Comparison of ENCODE assay signal across 8 cellular contexts in the genomic region with DNA sequence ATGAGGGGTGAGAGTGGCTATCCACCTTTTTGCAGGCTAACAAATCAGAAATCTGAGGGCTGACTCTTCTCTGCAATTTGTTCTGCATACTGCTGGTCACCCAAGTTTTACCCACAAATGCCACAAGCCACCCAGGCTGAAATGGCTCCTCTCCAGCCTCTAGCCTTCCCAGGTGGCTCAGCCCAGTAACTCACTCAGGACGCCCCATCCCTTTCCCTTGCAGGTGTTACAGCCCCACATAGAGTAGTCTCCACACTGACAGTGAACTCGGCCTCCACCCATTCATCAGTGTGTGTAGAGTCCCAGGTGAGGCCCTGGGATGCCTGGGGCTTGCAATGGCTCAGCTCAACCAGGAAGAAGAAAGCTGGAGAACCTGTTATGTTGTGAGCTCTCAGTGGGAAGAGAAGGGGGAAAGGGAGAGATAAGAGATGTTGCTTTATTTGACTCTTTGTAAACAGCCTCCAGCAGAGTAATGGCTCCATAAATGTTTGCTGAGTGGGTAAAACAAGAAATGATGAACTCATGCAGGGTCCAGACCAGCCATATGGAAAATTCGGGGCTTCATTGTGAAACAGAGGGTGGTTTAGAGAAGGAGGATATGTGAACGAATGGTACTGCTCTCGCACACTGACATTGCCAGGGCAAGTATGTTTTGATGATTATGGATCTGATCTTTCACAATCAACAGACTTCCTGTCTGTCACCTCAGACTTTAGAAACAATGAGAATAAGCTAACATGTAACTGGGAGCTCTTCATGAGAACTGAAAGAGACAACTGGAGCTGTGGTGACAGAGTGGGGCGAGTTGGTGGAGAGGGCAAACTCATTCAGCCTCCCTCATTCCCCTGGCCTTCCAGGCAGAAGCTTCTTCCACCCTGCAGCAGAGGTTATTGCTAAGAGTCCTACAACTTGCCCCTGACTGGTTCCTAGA.
DNase-seq lines count a peak whose midpoint lies in the region; ATAC-seq, FAIRE-seq and TF ChIP-seq lines count a peak whose summit lies in the region.
"Had no signal": no experiment of that assay in that cellular context is flagged by ENCODE, and none has a peak within 500 bp of the region (broad histone marks: within the 10 kb centered on the region; RNA-seq: fewer than 3 reads in every experiment).

No MANE protein-coding gene starts in this region.

- H3K9me3 ChIP-seq in gastroesophageal sphincter (no peaks in the 10 kb centered on the region), suprapubic skin (no peaks in the 10 kb centered on the region)

- TF ChIP-seq POLR2A in gastroesophageal sphincter (IDR thresholded peaks at IDR 0.05) (no peak), suprapubic skin (IDR thresholded peaks at IDR 0.05) (no peak)

- peak overlapping the region; percentile 26 for H3K4me3 Mint-ChIP-seq in natural killer cell treated with Interleukin-12 subunit alpha and Interleukin-12 subunit beta and Interleukin-15 and Interleukin-18, amount 100 ng/mL, for 72 hours
- H3K4me3 Mint-ChIP-seq: memory B cell had no signal

- peaks cover 2% of the 10 kb centered on the region for H3K9me3 Mint-ChIP-seq in natural killer cell treated with Interleukin-12 subunit alpha and Interleukin-12 subunit beta and Interleukin-15 and Interleukin-18, amount 100 ng/mL, for 72 hours

- peak overlapping the region in 1 of 2 donors; percentile 41 for H3K27ac Mint-ChIP-seq in natural killer cell treated with Interleukin-12 subunit alpha and Interleukin-12 subunit beta and Interleukin-15 and Interleukin-18, amount 100 ng/mL, for 72 hours
- H3K27ac Mint-ChIP-seq: memory B cell had no signal

- TF ChIP-seq EP300 in gastroesophageal sphincter (IDR thresholded peaks at IDR 0.05) (no peak), suprapubic skin (IDR thresholded peaks at IDR 0.05) (no peak)

- WGBS in gastroesophageal sphincter (ENCODE audit: low coverage in 1 of 2), 2 donors: 73 to 92% methylated on average over 3 to 4 of the region's 6 CpGs
- WGBS in suprapubic skin: 77% methylated on average over 6 of the region's 6 CpGs

- H3K27me3 ChIP-seq in gastroesophageal sphincter (no peaks in the 10 kb centered on the region), suprapubic skin (no peaks in the 10 kb centered on the region)

- no peak for FAIRE-seq in frontal cortex (lab: Jason Lieb, UNC)

- H3K27me3 Mint-ChIP-seq in natural killer cell treated with Interleukin-12 subunit alpha and Interleukin-12 subunit beta and Interleukin-15 and Interleukin-18, amount 100 ng/mL, for 72 hours: no peaks in the 10 kb centered on the region

- H3K4me1 ChIP-seq in gastroesophageal sphincter (peaks cover 0 to 21% (median 2%) of the 10 kb centered on the region in 3 donors), suprapubic skin (peaks cover 17% of the 10 kb centered on the region)

- TF ChIP-seq CTCF in gastroesophageal sphincter (IDR thresholded peaks at IDR 0.05) (no peak), suprapubic skin (IDR thresholded peaks at IDR 0.05) (no peak)

- H3K27ac ChIP-seq in gastroesophageal sphincter (peak overlapping the region in 1 of 4 donors; percentile 61), suprapubic skin (no peak overlapping the region)

- peaks cover 20 to 25% of the 10 kb centered on the region in 2 donors for H3K4me1 Mint-ChIP-seq in natural killer cell treated with Interleukin-12 subunit alpha and Interleukin-12 subunit beta and Interleukin-15 and Interleukin-18, amount 100 ng/mL, for 72 hours (ENCODE audit: low read depth in 2 of 2)

- peak; percentile 67 for ATAC-seq in GM19025 (IDR thresholded peaks at IDR 0.05; ENCODE audit: low read depth, unreplicated experiment)
- ATAC-seq in HG02763 (IDR thresholded peaks at IDR 0.05; ENCODE audit: unreplicated experiment): peak; percentile 70
- peak; percentile 57 to 72 for ATAC-seq in natural killer cell treated with Interleukin-12 subunit alpha and Interleukin-12 subunit beta and Interleukin-15 and Interleukin-18, amount 100 ng/mL, for 72 hours
- ATAC-seq in gastroesophageal sphincter: no peak

- no peaks in the 10 kb centered on the region for H3K36me3 Mint-ChIP-seq in natural killer cell treated with Interleukin-12 subunit alpha and Interleukin-12 subunit beta and Interleukin-15 and Interleukin-18, amount 100 ng/mL, for 72 hours
- H3K36me3 Mint-ChIP-seq: memory B cell had no signal

- H3K4me3 ChIP-seq in gastroesophageal sphincter (no peak overlapping the region), suprapubic skin (no peak overlapping the region)

- DNase-seq in NOMO-1 (lab: John Stamatoyannopoulos, UW; ENCODE audit: unreplicated experiment in 2 of 2) (peak; percentile 58 to 91), frontal cortex (ENCODE audit: low spot score in 2 of 2) (no peak), suprapubic skin (ENCODE audit: low spot score in 2 of 2) (no peak)
- no peak for DNase-seq in natural killer cell treated with Interleukin-12 subunit alpha and Interleukin-12 subunit beta and Interleukin-15 and Interleukin-18, amount 100 ng/mL, for 72 hours (ENCODE audit: low spot score)

- no peaks in the 10 kb centered on the region for H3K36me3 ChIP-seq in gastroesophageal sphincter
- no peaks in the 10 kb centered on the region for H3K36me3 ChIP-seq in suprapubic skin

Comparison
In these comparisons a context has a peak if more than half of its experiments do, and no peak if none do; other contexts are left out.
1. DNase-seq: peak in NOMO-1 (2 of 2); none in natural killer cell treated with Interleukin-12 subunit alpha and Interleukin-12 subunit beta and Interleukin-15 and Interleukin-18, amount 100 ng/mL, for 72 hours (single experiment), frontal cortex (0 of 2) and suprapubic skin (0 of 2).